ENCODE assay signal across 23 cellular contexts in genomic region chr2:24017711-24018110, GRCh38. TPM values are rescaled to one million over a fixed set of nuclear protein-coding genes. Genes with fewer than 3 reads are reported as not detected.
DNase-seq lines count a peak whose midpoint lies in the region; ATAC-seq, FAIRE-seq and TF ChIP-seq lines count a peak whose summit lies in the region.
"Had no signal": no experiment of that assay in that cellular context is flagged by ENCODE, and none has a peak within 500 bp of the region (broad histone marks: within the 10 kb centered on the region; RNA-seq: fewer than 3 reads in every experiment).

No MANE protein-coding gene starts in this region.

- H3K4me3 ChIP-seq in H1 (ENCODE audit: extremely low read depth in 1 of 4, insufficient read depth in 2 of 4, low read depth in 3 of 4, low read length in 4 of 4) (no peak overlapping the region), neuronal stem cell (ENCODE audit: low read length in 2 of 2) (no peak overlapping the region), thyroid gland (replicated peaks in 1 of 3) (no peak overlapping the region)
- H3K4me3 ChIP-seq: GM12878, GM23248, HAP-1 had no signal

- no peak for TF ChIP-seq RAD21 in H1 (IDR thresholded peaks at IDR 0.05 in 1 of 2, conservative IDR thresholded peaks at IDR 0.05 in 1 of 2; ENCODE audit: low read depth in 2 of 2, low read length in 2 of 2)

- peaks cover 24% of the 10 kb centered on the region for H3K4me1 Mint-ChIP-seq in HFFc6 (ENCODE audit: low read depth)
- H3K4me1 Mint-ChIP-seq in type B pancreatic cell (ENCODE audit: unreplicated experiment) = no peaks in the 10 kb centered on the region
- H3K4me1 Mint-ChIP-seq: CD8-positive, alpha-beta memory T cell had no signal

- DNase-seq in GM13976 (ENCODE audit: low spot score) = peak; percentile 18
- DNase-seq in HFFc6 = no peak
- no peak for DNase-seq in H1 (ENCODE audit: low read depth in 1 of 2, low spot score in 2 of 2)
- DNase-seq in neuronal stem cell (ENCODE audit: low spot score) = no peak
- no peak for DNase-seq in thyroid gland
- no peak for DNase-seq in type B pancreatic cell (ENCODE audit: extremely low spot score, unreplicated experiment)
- no peak for DNase-seq in GOT3 (lab: John Stamatoyannopoulos, UW)
- DNase-seq: ACHN; BE2C; C1 segment of cervical spinal cord; CD4-positive, CD25-positive, alpha-beta regulatory T cell; CD8-positive, alpha-beta memory T cell; COR-L47; DMS 273 treated with DMSO at 0.1 percent for 48 hours; DMS53; DND-41; EL; GM23248 had no signal

- H3K4me1 ChIP-seq in H1 (replicated peaks in 1 of 4; ENCODE audit: control insufficient read depth in 3 of 4, insufficient read depth in 4 of 4, low read length in 3 of 4) (peaks cover 0 to 28% (median 5%) of the 10 kb centered on the region in 4 experiments; a peak in 6 of 7 replicates), neuronal stem cell (ENCODE audit: control insufficient read depth in 2 of 2, insufficient read depth in 1 of 2, low read depth in 1 of 2, low read length in 2 of 2) (peaks cover 4 to 7% of the 10 kb centered on the region in 2 donors), thyroid gland (no peaks in the 10 kb centered on the region)
- H3K4me1 ChIP-seq: BE2C had no signal

- H4K20me1 ChIP-seq in H1 (replicated peaks in 1 of 2; ENCODE audit: control insufficient read depth in 1 of 2, insufficient read depth in 2 of 2, low read length in 2 of 2) = no peaks in the 10 kb centered on the region

- no peaks in the 10 kb centered on the region for H3K9me3 Mint-ChIP-seq in HFFc6
- H3K9me3 Mint-ChIP-seq in type B pancreatic cell = no peaks in the 10 kb centered on the region
- H3K9me3 Mint-ChIP-seq: CD4-positive, CD25-positive, alpha-beta regulatory T cell; CD8-positive, alpha-beta memory T cell had no signal

- no peak overlapping the region for H3K4me2 ChIP-seq in H1 (ENCODE audit: insufficient read depth in 1 of 2, low read depth in 2 of 2, low read length in 2 of 2)
- no peak overlapping the region for H3K4me2 ChIP-seq in neuronal stem cell (ENCODE audit: insufficient read depth, low read length, poor library complexity, severe bottlenecking)

- TF ChIP-seq EP300 in H1 (IDR thresholded peaks at IDR 0.05; ENCODE audit: borderline replicate concordance in 1 of 2, low read depth in 2 of 2, low read length in 2 of 2) = no peak

- no peak for FAIRE-seq in H1 (lab: Jason Lieb, UNC)
- FAIRE-seq: GM12878 had no signal

- peak overlapping the region; percentile 24; the same call in 1 of the 2 replicates for H3K27ac Mint-ChIP-seq in HFFc6
- H3K27ac Mint-ChIP-seq in type B pancreatic cell = no peak overlapping the region
- H3K27ac Mint-ChIP-seq: CD4-positive, CD25-positive, alpha-beta regulatory T cell; CD8-positive, alpha-beta memory T cell had no signal

- H2BK15ac ChIP-seq in H1 (ENCODE audit: low read length) (no peak overlapping the region), neuronal stem cell (ENCODE audit: low read length) (no peak overlapping the region)

- H2BK120ac ChIP-seq in H1 (replicated peaks; ENCODE audit: low read depth, low read length) = no peak overlapping the region
- H2BK120ac ChIP-seq in neuronal stem cell (ENCODE audit: low read depth, low read length) = no peak overlapping the region

- H3K27ac ChIP-seq in H1 (ENCODE audit: low read depth, low read length) (no peak overlapping the region), neuronal stem cell (replicated peaks; ENCODE audit: low read length) (no peak overlapping the region), thyroid gland (no peak overlapping the region)
- H3K27ac ChIP-seq: GM23248 had no signal

- 0 out of 2 replicates have a peak overlapping the region, but pooled peaks have one; percentile 42 for H4K8ac ChIP-seq in H1 (ENCODE audit: extremely low read depth, insufficient read depth, low read length)
- H4K8ac ChIP-seq in neuronal stem cell (ENCODE audit: low read depth, low read length) = no peak overlapping the region

- H3K36me3 ChIP-seq in H1 (ENCODE audit: control insufficient read depth in 2 of 4, insufficient read depth in 4 of 4, low read length in 3 of 4) (peaks cover 0 to 4% (median 0%) of the 10 kb centered on the region in 4 experiments; a peak in 2 of 8 replicates), neuronal stem cell (replicated peaks in 1 of 2; ENCODE audit: control insufficient read depth in 2 of 2, insufficient read depth in 2 of 2, low read length in 2 of 2) (peaks cover 2 to 8% of the 10 kb centered on the region in 2 donors), thyroid gland (no peaks in the 10 kb centered on the region)

- no peak overlapping the region for H3K18ac ChIP-seq in H1 (ENCODE audit: extremely low read depth, low read length)
- peak overlapping the region; percentile 17 for H3K18ac ChIP-seq in neuronal stem cell (ENCODE audit: low read length)

- no peak overlapping the region for H2BK5ac ChIP-seq in H1 (ENCODE audit: low read depth, low read length)
- no peak overlapping the region for H2BK5ac ChIP-seq in neuronal stem cell (ENCODE audit: low read length)

- H2AK5ac ChIP-seq in H1 (ENCODE audit: low read depth, low read length) (no peak overlapping the region), neuronal stem cell (ENCODE audit: low read depth, low read length) (no peak overlapping the region)

- TF ChIP-seq POLR2A in H1 (IDR thresholded peaks at IDR 0.05; ENCODE audit: control extremely low read depth in 1 of 2, low read depth in 2 of 2, low read length in 2 of 2) = no peak
- no peak for TF ChIP-seq POLR2A in thyroid gland (IDR thresholded peaks at IDR 0.05)

- H3K23me2 ChIP-seq in H1 (ENCODE audit: low read depth, low read length) = no peaks in the 10 kb centered on the region

- in situ Hi-C loops in GM13976 (cut with MboI; ENCODE audit: low sequenced_read_pairs, unreplicated experiment) = no loop called here

- H3K4me3 Mint-ChIP-seq in HFFc6 (no peak overlapping the region), type B pancreatic cell (no peak overlapping the region)
- H3K4me3 Mint-ChIP-seq: CD4-positive, CD25-positive, alpha-beta regulatory T cell; CD8-positive, alpha-beta memory T cell had no signal

- H3K36me3 Mint-ChIP-seq in HFFc6 (ENCODE audit: low read depth) (peaks cover 1% of the 10 kb centered on the region; the same call in 1 of the 2 replicates), type B pancreatic cell (no peaks in the 10 kb centered on the region)

- CTCF ChIA-PET in H1 (lab: Charles Lee; ENCODE audit: partially characterized antibody) = no interaction called here

- no peaks in the 10 kb centered on the region for H3K9me3 ChIP-seq in H1 (ENCODE audit: insufficient read depth in 2 of 2, low read depth in 1 of 2, low read length in 1 of 2)
- no peaks in the 10 kb centered on the region for H3K9me3 ChIP-seq in neuronal stem cell (replicated peaks in 1 of 2; ENCODE audit: control insufficient read depth in 2 of 2, insufficient read depth in 1 of 2, low read depth in 1 of 2, low read length in 2 of 2)
- H3K9me3 ChIP-seq in thyroid gland = no peaks in the 10 kb centered on the region
- H3K9me3 ChIP-seq: BE2C, HAP-1 had no signal

- H2AFZ ChIP-seq in H1 (ENCODE audit: low read length) = no peak overlapping the region
- no peak overlapping the region for H2AFZ ChIP-seq in neuronal stem cell (ENCODE audit: low read length)
- H2AFZ ChIP-seq: GM23248 had no signal

- ATAC-seq in GM18868 (IDR thresholded peaks at IDR 0.05; ENCODE audit: unreplicated experiment) = no peak
- ATAC-seq: GM12878 had no signal

- H3K9ac ChIP-seq in H1 (replicated peaks in 1 of 4; ENCODE audit: extremely low read depth in 1 of 4, low read depth in 3 of 4, low read length in 3 of 4) (no peak overlapping the region), neuronal stem cell (ENCODE audit: low read depth, low read length, poor library complexity) (no peak overlapping the region)
- H3K9ac ChIP-seq: GM23248 had no signal

- H3K14ac ChIP-seq in H1 (ENCODE audit: insufficient read length) (no peak overlapping the region), neuronal stem cell (ENCODE audit: low read length) (no peak overlapping the region)

- H3K4ac ChIP-seq in H1 (replicated peaks; ENCODE audit: insufficient read length, low read depth, low read length) (no peak overlapping the region), neuronal stem cell (ENCODE audit: low read length) (no peak overlapping the region)

- H3K27me3 ChIP-seq in H1 (replicated peaks in 1 of 4; ENCODE audit: control insufficient read depth in 3 of 4, extremely low read depth in 1 of 4, insufficient read depth in 3 of 4, low read length in 3 of 4) (no peaks in the 10 kb centered on the region; a peak in 1 of 7 replicates), neuronal stem cell (ENCODE audit: control insufficient read depth in 3 of 3, insufficient read depth in 3 of 3, low read depth in 1 of 3, low read length in 3 of 3) (no peaks in the 10 kb centered on the region), thyroid gland (no peaks in the 10 kb centered on the region)
- H3K27me3 ChIP-seq: BE2C had no signal

- H4K5ac ChIP-seq in H1 (ENCODE audit: insufficient read length, low read depth, low read length) = no peak overlapping the region

- WGBS in H1 (ENCODE audit: extremely low coverage in 1 of 2, insufficient coverage in 1 of 2, insufficient read length in 1 of 2, insufficient replicate concordance in 2 of 2, low coverage in 1 of 2, low lambda C conversion rate in 2 of 2, missing lambda C conversion rate in 1 of 2), 2 experiments = 96% methylated on average over 3 of the region's 8 CpGs; no CpG with 5 or more reads in 1 of the 2 experiments
- WGBS in neuronal stem cell (ENCODE audit: extremely low coverage in 2 of 2, insufficient read length in 2 of 2, insufficient replicate concordance in 1 of 2), 2 donors = no CpG with 5 or more reads among the region's 8 CpGs
- WGBS in thyroid gland, 2 donors = 84 to 87% methylated on average over 6 to 8 of the region's 8 CpGs

- H3K27me3 Mint-ChIP-seq in HFFc6 (ENCODE audit: insufficient read depth) (no peaks in the 10 kb centered on the region; the same call in none of the 2 replicates), type B pancreatic cell (peaks cover 4% of the 10 kb centered on the region)

- intact Hi-C loops in thyroid gland (cut with DNase I) = no loop called here

- no peaks in the 10 kb centered on the region for H3K79me2 ChIP-seq in H1 (ENCODE audit: control insufficient read depth in 1 of 2, insufficient read depth in 2 of 2, low read length in 2 of 2)

- H2BK12ac ChIP-seq in H1 (ENCODE audit: low read depth, low read length) = no peak overlapping the region
- no peak overlapping the region for H2BK12ac ChIP-seq in neuronal stem cell (ENCODE audit: low read length)

- no peak overlapping the region for H3K56ac ChIP-seq in H1 (replicated peaks; ENCODE audit: insufficient read length, low read depth, low read length)

- TF ChIP-seq CTCF in GM13976 (IDR thresholded peaks at IDR 0.05; ENCODE audit: borderline replicate concordance, control extremely low read depth, extremely low read depth, insufficient read depth, missing control alignments) (no peak), HFFc6 (IDR thresholded peaks at IDR 0.05) (no peak), H1 (IDR thresholded peaks at IDR 0.05; ENCODE audit: control extremely low read depth in 1 of 3, insufficient read depth in 1 of 3, low read depth in 1 of 3, low read length in 3 of 3) (no peak), thyroid gland (IDR thresholded peaks at IDR 0.05) (no peak), type B pancreatic cell (conservative IDR thresholded peaks at IDR 0.05) (no peak)

- no peak overlapping the region for H2BK20ac ChIP-seq in H1 (ENCODE audit: low read length)

- H3K79me1 ChIP-seq in H1 (ENCODE audit: low read depth, low read length) (no peaks in the 10 kb centered on the region), neuronal stem cell (ENCODE audit: low read depth, low read length) (peaks cover 3% of the 10 kb centered on the region)

- H4K91ac ChIP-seq in H1 (replicated peaks; ENCODE audit: insufficient read length, low read length) (no peak overlapping the region), neuronal stem cell (ENCODE audit: low read depth, low read length, poor library complexity) (no peak overlapping the region)

- POLR2A ChIA-PET in H1 (lab: Charles Lee; ENCODE audit: partially characterized antibody) = no interaction called here

- H3K23ac ChIP-seq in H1 (ENCODE audit: insufficient read length) (no peak overlapping the region), neuronal stem cell (ENCODE audit: low read depth, low read length, poor library complexity) (no peak overlapping the region)

RNA-seq across cellular contexts. Expression of gene MFSD2B, which starts 7.8 kb away (rescaled TPM):
- under 1 TPM; 0.18 to 0.35 (median 0.24) TPM for total RNA-seq in HFFc6 (2021; fragmentation: NEBNext Ultra II Directional; extraction: Animal tissue kit (Norgen Biotek cat#: 25700))
- 0.48 and 1.1 TPM in 2 replicates for total RNA-seq in H1 (2021; fragmentation: NEBNext Ultra II Directional; extraction: Animal tissue kit (Norgen Biotek cat#: 25700))
- 0.33 and 0.46 TPM in 2 replicates for polyA plus RNA-seq in H1 (2011; rRNA removed)
- polyA plus RNA-seq in H1 (2011; cell fraction: cytosol; rRNA removed) = 0.16 TPM
- polyA plus RNA-seq in H1 (2011; cell fraction: nucleus; rRNA removed) = 0.81 TPM
- polyA plus RNA-seq in H1 (2012, experiment 1 of 2) = 0.17 to 2.4 TPM (median 1.1 TPM) in 4 replicates
- polyA plus RNA-seq in H1 (2012, experiment 2 of 2) = 0.31 TPM
- polyA plus RNA-seq in H1 (2013, experiment 1 of 2) = 0.59 TPM
- polyA plus RNA-seq in H1 (2013, experiment 2 of 2) = 0.44 TPM
- polyA minus RNA-seq in H1 (2011; rRNA and poly(A)+ RNA removed) = 0.17 and 1.4 TPM in 2 replicates
- not detected for polyA minus RNA-seq in H1 (2011; cell fraction: cytosol; rRNA and poly(A)+ RNA removed)
- polyA minus RNA-seq in H1 (2011; cell fraction: nucleus; rRNA and poly(A)+ RNA removed) = 0.20 TPM
- 0.20 TPM for polyA plus RNA-seq in neuronal stem cell (2013, experiment 1 of 2)
- 0.58 TPM for polyA plus RNA-seq in neuronal stem cell (2013, experiment 2 of 2)
- total RNA-seq in thyroid gland (not detected), type B pancreatic cell (ENCODE audit: low replicate concordance) (0.24 TPM in 1 of 2 replicates, not detected in the other)
- total RNA-seq: A172, HT-29 had no signal
- polyA plus RNA-seq: CD4-positive, CD25-positive, alpha-beta regulatory T cell; CD8-positive, alpha-beta memory T cell had no signal

RNA-seq across cellular contexts. Expression of gene WDCP, which starts 29.5 kb away (rescaled TPM):
- 10 to 100 TPM; 12.0 to 19.4 (median 13.5) TPM for total RNA-seq in HFFc6 (2021; fragmentation: NEBNext Ultra II Directional; extraction: Animal tissue kit (Norgen Biotek cat#: 25700))
- total RNA-seq in H1 (2021; fragmentation: NEBNext Ultra II Directional; extraction: Animal tissue kit (Norgen Biotek cat#: 25700)) = 37.6 and 40.1 TPM in 2 replicates
- polyA plus RNA-seq in H1 (2011; rRNA removed) = 18.0 and 19.2 TPM in 2 replicates
- polyA plus RNA-seq in H1 (2011; cell fraction: cytosol; rRNA removed) = 21.5 TPM
- 22.9 TPM for polyA plus RNA-seq in H1 (2011; cell fraction: nucleus; rRNA removed)
- 18.2 to 21.5 TPM (median 20.2 TPM) in 4 replicates for polyA plus RNA-seq in H1 (2012, experiment 1 of 2)
- 1.3 TPM for polyA plus RNA-seq in H1 (2012, experiment 2 of 2)
- polyA plus RNA-seq in H1 (2013, experiment 1 of 2) = 15.0 TPM
- polyA plus RNA-seq in H1 (2013, experiment 2 of 2) = 15.4 TPM
- 119 and 146 TPM in 2 replicates for polyA minus RNA-seq in H1 (2011; rRNA and poly(A)+ RNA removed)
- 14.8 TPM for polyA minus RNA-seq in H1 (2011; cell fraction: cytosol; rRNA and poly(A)+ RNA removed)
- polyA minus RNA-seq in H1 (2011; cell fraction: nucleus; rRNA and poly(A)+ RNA removed) = 20.8 TPM
- polyA plus RNA-seq in neuronal stem cell (2013, experiment 1 of 2) = 11.0 TPM
- polyA plus RNA-seq in neuronal stem cell (2013, experiment 2 of 2) = 10.8 TPM
- total RNA-seq in thyroid gland (1 to 10 TPM; 3.0 to 6.0 (median 4.6) TPM), type B pancreatic cell (ENCODE audit: low replicate concordance) (12.3 and 24.6 TPM in 2 replicates)

RNA-seq across cellular contexts. Expression of gene FKBP1B, which starts 31.8 kb away (rescaled TPM):
- total RNA-seq in HFFc6 (2021; fragmentation: NEBNext Ultra II Directional; extraction: Animal tissue kit (Norgen Biotek cat#: 25700)) = 1 to 10 TPM; 4.0 to 6.9 (median 5.2) TPM
- total RNA-seq in H1 (2021; fragmentation: NEBNext Ultra II Directional; extraction: Animal tissue kit (Norgen Biotek cat#: 25700)) = 47.6 and 50.8 TPM in 2 replicates
- polyA plus RNA-seq in H1 (2011; rRNA removed) = 135 and 151 TPM in 2 replicates
- polyA plus RNA-seq in H1 (2011; cell fraction: cytosol; rRNA removed) = 115 TPM
- polyA plus RNA-seq in H1 (2011; cell fraction: nucleus; rRNA removed) = 66.1 TPM
- polyA plus RNA-seq in H1 (2012, experiment 1 of 2) = 66.5 to 71.0 TPM (median 68.8 TPM) in 4 replicates
- 56.0 TPM for polyA plus RNA-seq in H1 (2012, experiment 2 of 2)
- 49.8 TPM for polyA plus RNA-seq in H1 (2013, experiment 1 of 2)
- 49.9 TPM for polyA plus RNA-seq in H1 (2013, experiment 2 of 2)
- polyA minus RNA-seq in H1 (2011; rRNA and poly(A)+ RNA removed) = 55.8 and 56.9 TPM in 2 replicates
- polyA minus RNA-seq in H1 (2011; cell fraction: cytosol; rRNA and poly(A)+ RNA removed) = 18.5 TPM
- polyA minus RNA-seq in H1 (2011; cell fraction: nucleus; rRNA and poly(A)+ RNA removed) = 17.9 TPM
- polyA plus RNA-seq in neuronal stem cell (2013, experiment 1 of 2) = 40.0 TPM
- polyA plus RNA-seq in neuronal stem cell (2013, experiment 2 of 2) = 38.5 TPM
- 10 to 100 TPM in 1 of 4 donors, 1 to 10 TPM in 3; 5.8 to 15.5 (median 6.4) TPM for total RNA-seq in thyroid gland
- total RNA-seq in type B pancreatic cell (ENCODE audit: low replicate concordance) = 19.0 and 23.0 TPM in 2 replicates
- total RNA-seq: HT-29 had no signal

RNA-seq across cellular contexts. Expression of gene SF3B6, which starts 58.4 kb away (rescaled TPM):
- 100 to 1,000 TPM; 112 to 139 (median 126) TPM for total RNA-seq in HFFc6 (2021; fragmentation: NEBNext Ultra II Directional; extraction: Animal tissue kit (Norgen Biotek cat#: 25700))
- total RNA-seq in H1 (2021; fragmentation: NEBNext Ultra II Directional; extraction: Animal tissue kit (Norgen Biotek cat#: 25700)) = 126 and 127 TPM in 2 replicates
- 86.6 and 155 TPM in 2 replicates for polyA plus RNA-seq in H1 (2011; rRNA removed)
- polyA plus RNA-seq in H1 (2011; cell fraction: cytosol; rRNA removed) = 176 TPM
- polyA plus RNA-seq in H1 (2011; cell fraction: nucleus; rRNA removed) = 33.1 TPM
- polyA plus RNA-seq in H1 (2012, experiment 1 of 2) = 105 to 184 TPM (median 117 TPM) in 4 replicates
- 246 TPM for polyA plus RNA-seq in H1 (2012, experiment 2 of 2)
- 180 TPM for polyA plus RNA-seq in H1 (2013, experiment 1 of 2)
- polyA plus RNA-seq in H1 (2013, experiment 2 of 2) = 197 TPM
- 21.8 and 39.5 TPM in 2 replicates for polyA minus RNA-seq in H1 (2011; rRNA and poly(A)+ RNA removed)
- polyA minus RNA-seq in H1 (2011; cell fraction: cytosol; rRNA and poly(A)+ RNA removed) = 36.9 TPM
- polyA minus RNA-seq in H1 (2011; cell fraction: nucleus; rRNA and poly(A)+ RNA removed) = 22.6 TPM
- polyA plus RNA-seq in neuronal stem cell (2013, experiment 1 of 2) = 237 TPM
- polyA plus RNA-seq in neuronal stem cell (2013, experiment 2 of 2) = 242 TPM
- total RNA-seq in thyroid gland (100 to 1,000 TPM in 2 of 4 donors, 10 to 100 TPM in 2; 86.1 to 157 (median 110) TPM), type B pancreatic cell (ENCODE audit: low replicate concordance) (102 TPM in 2 replicates)
